ENCODE assay signal across 1 cellular context in the genomic region with DNA sequence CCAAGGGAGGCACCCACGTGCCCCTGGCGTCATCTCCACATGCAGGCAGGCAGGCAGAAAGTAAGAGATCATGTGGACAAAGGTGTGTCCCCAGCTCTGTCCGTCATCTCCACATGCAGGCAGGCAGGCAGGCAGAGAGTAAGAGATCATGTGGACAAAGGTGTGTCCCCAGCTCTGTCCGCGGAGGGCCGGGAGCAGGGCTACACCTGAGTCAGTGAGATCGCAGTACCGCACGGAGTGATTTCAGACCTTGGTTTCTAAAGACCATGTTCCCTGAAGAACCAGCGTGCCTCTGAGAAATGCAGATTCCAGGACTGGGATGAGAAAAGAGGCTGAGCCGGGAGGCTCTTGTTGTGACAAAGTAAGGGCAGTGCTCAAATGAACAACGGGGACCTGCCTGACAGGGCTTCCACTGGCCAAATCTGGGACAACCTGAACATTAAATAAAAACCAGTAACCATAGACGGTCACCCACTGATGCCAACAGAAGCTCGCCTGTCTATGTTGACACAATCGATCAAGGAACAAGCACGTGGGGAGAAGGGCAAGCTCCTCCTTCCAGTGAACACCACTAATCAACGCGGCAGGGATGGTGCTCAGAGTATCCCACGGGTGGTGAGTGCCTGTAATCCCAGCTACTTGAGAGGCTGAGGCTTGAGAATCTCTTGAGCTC.
TF ChIP-seq lines count a peak whose summit lies in the region.

No MANE protein-coding gene starts in this region.

TF ChIP-seq in HEK293T, 16 proteins besides CTCF, POLR2A, EP300 and RAD21 (continued from another document):
- TF ChIP-seq, protein P1, sequence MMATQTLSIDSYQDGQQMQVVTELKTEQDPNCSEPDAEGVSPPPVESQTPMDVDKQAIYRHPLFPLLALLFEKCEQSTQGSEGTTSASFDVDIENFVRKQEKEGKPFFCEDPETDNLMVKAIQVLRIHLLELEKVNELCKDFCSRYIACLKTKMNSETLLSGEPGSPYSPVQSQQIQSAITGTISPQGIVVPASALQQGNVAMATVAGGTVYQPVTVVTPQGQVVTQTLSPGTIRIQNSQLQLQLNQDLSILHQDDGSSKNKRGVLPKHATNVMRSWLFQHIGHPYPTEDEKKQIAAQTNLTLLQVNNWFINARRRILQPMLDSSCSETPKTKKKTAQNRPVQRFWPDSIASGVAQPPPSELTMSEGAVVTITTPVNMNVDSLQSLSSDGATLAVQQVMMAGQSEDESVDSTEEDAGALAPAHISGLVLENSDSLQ (IDR thresholded peaks at IDR 0.05), result no peak
- TF ChIP-seq FOXK2 (IDR thresholded peaks at IDR 0.05), result no peak
- no peak for TF ChIP-seq HDGF (IDR thresholded peaks at IDR 0.05; ENCODE audit: borderline replicate concordance)
- TF ChIP-seq L3MBTL2 (conservative IDR thresholded peaks at IDR 0.05), result no peak
- TF ChIP-seq BHLHE40 (IDR thresholded peaks at IDR 0.05; ENCODE audit: borderline replicate concordance), result no peak
- TF ChIP-seq NFRKB (IDR thresholded peaks at IDR 0.05), result no peak
- TF ChIP-seq CTBP1 (IDR thresholded peaks at IDR 0.05; ENCODE audit: borderline replicate concordance), result no peak
- no peak for TF ChIP-seq LEF1 (IDR thresholded peaks at IDR 0.05; ENCODE audit: borderline replicate concordance)
- no peak for TF ChIP-seq ZNF384 (IDR thresholded peaks at IDR 0.05)
- TF ChIP-seq SP1 (IDR thresholded peaks at IDR 0.05), result no peak
- TF ChIP-seq TARDBP (IDR thresholded peaks at IDR 0.05), result no peak
- TF ChIP-seq FOXM1 (IDR thresholded peaks at IDR 0.05; ENCODE audit: borderline replicate concordance), result no peak
